In genomic region chr2:174403628-174404027, GRCh38 we compare ENCODE assay signal across 3 cellular contexts.
"Had no signal": no experiment of that assay in that cellular context is flagged by ENCODE, and none has a peak within 500 bp of the region (broad histone marks: within the 10 kb centered on the region; RNA-seq: fewer than 3 reads in every experiment).

No MANE protein-coding gene starts in this region.

- H3K4me3 ChIP-seq: GM12878 had no signal

- DNase-seq: GDM1, GF-D8 had no signal
